9 cellular contexts compared by ENCODE assay signal in genomic region chr3:54951405-54951804, GRCh38. TPM values are rescaled to one million over a fixed set of nuclear protein-coding genes. Genes with fewer than 3 reads are reported as not detected.
A peak's percentile ranks its signal among the peaks of the same experiment; 100 is the strongest.
DNase-seq lines count a peak whose midpoint lies in the region; TF ChIP-seq lines count a peak whose summit lies in the region.
"Had no signal": no experiment of that assay in that cellular context is flagged by ENCODE, and none has a peak within 500 bp of the region (broad histone marks: within the 10 kb centered on the region; RNA-seq: fewer than 3 reads in every experiment).

No MANE protein-coding gene starts in this region.

- H3K9me3 Mint-ChIP-seq in MCF 10A (ENCODE audit: unreplicated experiment) (no peaks in the 10 kb centered on the region), type B pancreatic cell (peaks cover 6% of the 10 kb centered on the region)
- H3K9me3 Mint-ChIP-seq in activated T-cell treated with anti-CD3 and anti-CD28 coated beads, Interleukin-2, amount 50 U/mL, for 24 hours = no peaks in the 10 kb centered on the region
- H3K9me3 Mint-ChIP-seq: dendritic cell treated with granulocyte-macrophage colony-stimulating factor and Interleukin-4, amounts not matched to agents 40 ng/mL and 50 ng/mL, for 4 days had no signal

- no peaks in the 10 kb centered on the region for H3K36me3 ChIP-seq in MG63

- H3K4me3 Mint-ChIP-seq in MCF 10A (ENCODE audit: unreplicated experiment) (no peak overlapping the region), type B pancreatic cell (no peak overlapping the region)
- H3K4me3 Mint-ChIP-seq in activated T-cell treated with anti-CD3 and anti-CD28 coated beads, Interleukin-2, amount 50 U/mL, for 24 hours = no peak overlapping the region
- H3K4me3 Mint-ChIP-seq: dendritic cell treated with granulocyte-macrophage colony-stimulating factor and Interleukin-4, amounts not matched to agents 40 ng/mL and 50 ng/mL, for 4 days had no signal

- BruUV-seq in MCF 10A (replicated peaks; lab: Mats Ljungman, UMichigan) = no TSS peak

- DNase-seq in COLO668 (lab: John Stamatoyannopoulos, UW; ENCODE audit: unreplicated experiment) (peak; percentile 20), MG63 (peak; percentile 86), MCF 10A (ENCODE audit: unreplicated experiment) (peak; percentile 78), kidney tubule cell (ENCODE audit: low spot score) (peak; percentile 79), type B pancreatic cell (ENCODE audit: extremely low spot score, unreplicated experiment) (no peak)
- no peak for DNase-seq in stimulated activated CD4-positive, alpha-beta T cell treated with anti-CD3 and anti-CD28 coated beads, Interleukin-2, amount 100 ng/mL, for 48 hours
- no peak for DNase-seq in activated T-cell treated with anti-CD3 and anti-CD28 coated beads, Interleukin-2, amount 50 U/mL, for 24 hours
- DNase-seq in activated CD4-positive, alpha-beta T cell treated with anti-CD3 and anti-CD28 coated beads, Interleukin-2, amount 50 U/mL, for 48 hours = no peak

- H3K27me3 Mint-ChIP-seq in MCF 10A (ENCODE audit: insufficient read depth, unreplicated experiment) = no peaks in the 10 kb centered on the region
- no peaks in the 10 kb centered on the region for H3K27me3 Mint-ChIP-seq in type B pancreatic cell
- H3K27me3 Mint-ChIP-seq in activated T-cell treated with anti-CD3 and anti-CD28 coated beads, Interleukin-2, amount 50 U/mL, for 24 hours = no peaks in the 10 kb centered on the region

- TF ChIP-seq CTCF in MCF 10A (IDR thresholded peaks at IDR 0.05; ENCODE audit: unreplicated experiment) = peak; percentile 50
- TF ChIP-seq CTCF in type B pancreatic cell (conservative IDR thresholded peaks at IDR 0.05) = peak; percentile 74

- POLR2A ChIA-PET in MCF 10A (lab: Yijun Ruan, JAX) = no interaction called here

- no peaks in the 10 kb centered on the region for H3K27me3 ChIP-seq in MG63

- H3K4me3 ChIP-seq in MG63 = no peak overlapping the region

- H3K4me1 Mint-ChIP-seq in MCF 10A (ENCODE audit: insufficient read depth, unreplicated experiment) (peaks cover 20% of the 10 kb centered on the region), type B pancreatic cell (ENCODE audit: unreplicated experiment) (peaks cover 40% of the 10 kb centered on the region)
- H3K4me1 Mint-ChIP-seq in activated T-cell treated with anti-CD3 and anti-CD28 coated beads, Interleukin-2, amount 50 U/mL, for 24 hours (ENCODE audit: low read depth) = no peaks in the 10 kb centered on the region

- intact Hi-C loops in MCF 10A (cut with micrococcal nuclease) = loop anchor here (1.0 to 5.0 kb wide), 8 partner anchors 46 to 946 kb away; partner anchors contain the start of gene WNT5A

- CTCF ChIA-PET in MCF 10A (lab: Yijun Ruan, JAX) = interaction anchor here (0.5 to 1.2 kb wide), 3 partner anchors 216 to 1350 kb away, joined by 3 to 5 read pairs (median 3); no protein-coding TSS in a partner anchor

- no peak overlapping the region for H3K27ac Mint-ChIP-seq in MCF 10A (ENCODE audit: low read depth, unreplicated experiment)
- no peak overlapping the region for H3K27ac Mint-ChIP-seq in type B pancreatic cell
- no peak overlapping the region for H3K27ac Mint-ChIP-seq in activated T-cell treated with anti-CD3 and anti-CD28 coated beads, Interleukin-2, amount 50 U/mL, for 24 hours
- H3K27ac Mint-ChIP-seq: dendritic cell treated with granulocyte-macrophage colony-stimulating factor and Interleukin-4, amounts not matched to agents 40 ng/mL and 50 ng/mL, for 4 days had no signal

- H3K36me3 Mint-ChIP-seq in MCF 10A (ENCODE audit: insufficient read depth, unreplicated experiment) = peaks cover 12% of the 10 kb centered on the region
- no peaks in the 10 kb centered on the region for H3K36me3 Mint-ChIP-seq in type B pancreatic cell
- H3K36me3 Mint-ChIP-seq in activated T-cell treated with anti-CD3 and anti-CD28 coated beads, Interleukin-2, amount 50 U/mL, for 24 hours (ENCODE audit: low read depth) = no peaks in the 10 kb centered on the region

- H3K9me3 ChIP-seq in MG63 = no peaks in the 10 kb centered on the region

RNA-seq across cellular contexts. Expression of gene LRTM1, which starts 23.5 kb away (rescaled TPM):
- total RNA-seq in MG63 (2014; rRNA removed; shearing (Covaris generic); ENCODE audit: low replicate concordance) = not detected in 2 replicates
- total RNA-seq in MCF 10A (2022) (not detected in 2 replicates), type B pancreatic cell (ENCODE audit: low replicate concordance) (0.29 and 0.77 TPM in 2 replicates)

Comparison
In these comparisons a context has a peak if more than half of its experiments do, and no peak if none do; other contexts are left out.
1. DNase-seq: peak in COLO668 (single experiment), MG63 (single experiment), MCF 10A (single experiment) and kidney tubule cell (single experiment); none in type B pancreatic cell (single experiment), stimulated activated CD4-positive, alpha-beta T cell treated with anti-CD3 and anti-CD28 coated beads, Interleukin-2, amount 100 ng/mL, for 48 hours (0 of 2), activated T-cell treated with anti-CD3 and anti-CD28 coated beads, Interleukin-2, amount 50 U/mL, for 24 hours (single experiment) and activated CD4-positive, alpha-beta T cell treated with anti-CD3 and anti-CD28 coated beads, Interleukin-2, amount 50 U/mL, for 48 hours (0 of 2).